In the genomic region with DNA sequence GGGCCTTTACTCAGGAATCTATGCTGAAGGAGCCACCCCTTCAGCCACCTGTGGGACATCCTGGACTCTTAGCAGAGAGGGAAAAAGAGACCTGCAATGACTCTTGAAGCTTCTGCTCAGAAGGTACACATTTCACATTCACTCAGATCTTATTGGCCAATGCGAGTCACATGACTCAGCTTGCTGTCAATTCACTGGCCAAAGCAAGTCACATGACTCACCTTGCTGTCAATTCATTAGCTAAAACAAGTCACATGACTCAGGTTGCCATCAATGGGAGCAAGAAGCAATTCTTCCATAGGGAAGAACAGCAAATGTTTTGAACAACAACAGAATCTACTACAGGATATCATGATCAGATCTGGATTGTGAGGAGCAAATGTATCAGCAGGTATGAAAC, we compare ENCODE assay signal across 35 cellular contexts.
"Had no signal": no experiment of that assay in that cellular context is flagged by ENCODE, and none has a peak within 500 bp of the region (broad histone marks: within the 10 kb centered on the region; RNA-seq: fewer than 3 reads in every experiment).

No MANE protein-coding gene starts in this region.

- H3K9me3 ChIP-seq: gastroesophageal sphincter had no signal

- DNase-seq: activated CD4-positive, alpha-beta memory T cell treated with anti-CD3 and anti-CD28 coated beads for 36 hours; activated CD4-positive, alpha-beta T cell treated with anti-CD3 and anti-CD28 coated beads for 36 hours; activated CD4-positive, alpha-beta T cell treated with anti-CD3 and anti-CD28 coated beads, Interleukin-2, amount 10 ng/mL, durations not matched to agents 24 days and 14 days; activated CD4-positive, CD25-positive, alpha-beta regulatory T cell; activated CD4-positive, CD25-positive, alpha-beta regulatory T cell treated with anti-CD3 and anti-CD28 coated beads, Interleukin-2, amount 50 U/mL, for 72 hours; activated CD8-positive, alpha-beta memory T cell treated with anti-CD3 and anti-CD28 coated beads, Interleukin-2, amount 50 U/mL, for 48 hours; activated CD8-positive, alpha-beta T cell treated with anti-CD3 and anti-CD28 coated beads, Interleukin-2, amount 10 ng/mL, durations not matched to agents 7 days and 5 days; activated gamma-delta T cell treated with Interleukin-2 at 50 U/mL for 16 hours; activated naive CD4-positive, alpha-beta T cell treated with anti-CD3 and anti-CD28 coated beads, Interleukin-2, amount 50 U/mL, for 16 hours; activated naive CD4-positive, alpha-beta T cell treated with Interleukin-2 at 50 U/mL for 16 hours; activated T-cell treated with anti-CD3 and anti-CD28 coated beads for 4 hours; activated T-cell treated with anti-CD3 and anti-CD28 coated beads, Interleukin-2, amount 50 U/mL, for 24 hours; activated T-cell treated with anti-CD3 and anti-CD28 coated beads, Interleukin-2, amount 50 U/mL, for 72 hours; amniotic stem cell; anterior cingulate cortex; brain microvascular endothelial cell; dorsolateral prefrontal cortex; effector memory CD8-positive, alpha-beta T cell; esophagus squamous epithelium; foreskin melanocyte; heart right ventricle; T-helper 17 cell; T1000; WERI-Rb-1 had no signal

- H3K4me2 ChIP-seq: hepatocyte had no signal

- H3K36me3 ChIP-seq: brain microvascular endothelial cell, esophagus squamous epithelium, gastroesophageal sphincter, heart right ventricle, WERI-Rb-1 had no signal

- H3K36me3 Mint-ChIP-seq: activated CD4-positive, alpha-beta memory T cell treated with anti-CD3 and anti-CD28 coated beads for 36 hours; activated naive CD8-positive, alpha-beta T cell had no signal

- H2AFZ ChIP-seq: hepatocyte had no signal

- FAIRE-seq: astrocyte, bronchial epithelial cell, endothelial cell of umbilical vein had no signal

- H3K4me1 ChIP-seq: esophagus squamous epithelium, gastroesophageal sphincter, heart right ventricle had no signal

- H3K4me3 Mint-ChIP-seq: activated CD4-positive, alpha-beta memory T cell treated with anti-CD3 and anti-CD28 coated beads for 36 hours; activated CD4-positive, alpha-beta T cell treated with anti-CD3 and anti-CD28 coated beads for 36 hours; activated CD4-positive, alpha-beta T cell treated with anti-CD3 and anti-CD28 coated beads, Interleukin-2, amount 10 ng/mL, durations not matched to agents 24 days and 14 days; activated CD8-positive, alpha-beta T cell treated with anti-CD3 and anti-CD28 coated beads, Interleukin-2, amount 10 ng/mL, durations not matched to agents 7 days and 5 days; activated naive CD8-positive, alpha-beta T cell; activated T-cell treated with anti-CD3 and anti-CD28 coated beads, Interleukin-2, amount 50 U/mL, for 24 hours; activated T-cell treated with anti-CD3 and anti-CD28 coated beads, Interleukin-2, amount 50 U/mL, for 72 hours; central memory CD8-positive, alpha-beta T cell; dendritic cell treated with granulocyte-macrophage colony-stimulating factor and Interleukin-4, amounts not matched to agents 40 ng/mL and 50 ng/mL, for 4 days; effector memory CD8-positive, alpha-beta T cell; T-helper 17 cell; T-helper 2 cell treated with Interferon-gamma antibody and Interleukin-4, amounts not matched to agents 5 μg/mL and 100 μg/mL, for 36 hours had no signal

- H3K27me3 Mint-ChIP-seq: activated CD4-positive, alpha-beta memory T cell treated with anti-CD3 and anti-CD28 coated beads for 36 hours; activated CD4-positive, alpha-beta T cell treated with anti-CD3 and anti-CD28 coated beads, Interleukin-2, amount 10 ng/mL, durations not matched to agents 24 days and 14 days; activated T-cell treated with anti-CD3 and anti-CD28 coated beads, Interleukin-2, amount 50 U/mL, for 24 hours; central memory CD8-positive, alpha-beta T cell; dendritic cell treated with granulocyte-macrophage colony-stimulating factor and Interleukin-4, amounts not matched to agents 40 ng/mL and 50 ng/mL, for 4 days; effector memory CD8-positive, alpha-beta T cell; T-helper 17 cell had no signal

- H3K79me2 ChIP-seq: hepatocyte had no signal

- H3K4me1 Mint-ChIP-seq: activated CD4-positive, alpha-beta T cell treated with anti-CD3 and anti-CD28 coated beads for 36 hours; activated CD4-positive, alpha-beta T cell treated with anti-CD3 and anti-CD28 coated beads, Interleukin-2, amount 10 ng/mL, durations not matched to agents 24 days and 14 days; central memory CD8-positive, alpha-beta T cell; T-helper 17 cell had no signal

- H3K27ac ChIP-seq: brain microvascular endothelial cell, coronary artery, dorsolateral prefrontal cortex, epithelial cell of prostate, esophagus squamous epithelium, gastroesophageal sphincter, heart right ventricle, hepatocyte, WERI-Rb-1 had no signal

- H3K4me3 ChIP-seq: coronary artery, dorsolateral prefrontal cortex, esophagus squamous epithelium, gastroesophageal sphincter, heart right ventricle, hepatocyte had no signal

- H3K27ac Mint-ChIP-seq: activated CD4-positive, alpha-beta memory T cell treated with anti-CD3 and anti-CD28 coated beads for 36 hours; activated CD4-positive, alpha-beta T cell treated with anti-CD3 and anti-CD28 coated beads for 36 hours; activated CD4-positive, alpha-beta T cell treated with anti-CD3 and anti-CD28 coated beads, Interleukin-2, amount 10 ng/mL, durations not matched to agents 24 days and 14 days; activated CD8-positive, alpha-beta T cell treated with anti-CD3 and anti-CD28 coated beads, Interleukin-2, amount 10 ng/mL, durations not matched to agents 7 days and 5 days; activated naive CD8-positive, alpha-beta T cell; activated T-cell treated with anti-CD3 and anti-CD28 coated beads, Interleukin-2, amount 50 U/mL, for 24 hours; activated T-cell treated with anti-CD3 and anti-CD28 coated beads, Interleukin-2, amount 50 U/mL, for 72 hours; dendritic cell treated with granulocyte-macrophage colony-stimulating factor and Interleukin-4, amounts not matched to agents 40 ng/mL and 50 ng/mL, for 4 days; effector memory CD8-positive, alpha-beta T cell; T-helper 17 cell; T-helper 2 cell treated with Interferon-gamma antibody and Interleukin-4, amounts not matched to agents 5 μg/mL and 100 μg/mL, for 36 hours had no signal

- ATAC-seq: activated CD4-positive, alpha-beta T cell treated with anti-CD3 and anti-CD28 coated beads for 36 hours; activated CD8-positive, alpha-beta T cell treated with anti-CD3 and anti-CD28 coated beads, Interleukin-2, amount 10 ng/mL, durations not matched to agents 7 days and 5 days; activated T-cell treated with anti-CD3 and anti-CD28 coated beads, Interleukin-2, amount 50 U/mL, for 72 hours; effector memory CD8-positive, alpha-beta T cell; gastroesophageal sphincter; heart right ventricle; T-helper 17 cell had no signal

- H3K27me3 ChIP-seq: brain microvascular endothelial cell, esophagus squamous epithelium, gastroesophageal sphincter, heart right ventricle, hepatocyte had no signal
